17 cellular contexts compared by ENCODE assay signal in the genomic region with DNA sequence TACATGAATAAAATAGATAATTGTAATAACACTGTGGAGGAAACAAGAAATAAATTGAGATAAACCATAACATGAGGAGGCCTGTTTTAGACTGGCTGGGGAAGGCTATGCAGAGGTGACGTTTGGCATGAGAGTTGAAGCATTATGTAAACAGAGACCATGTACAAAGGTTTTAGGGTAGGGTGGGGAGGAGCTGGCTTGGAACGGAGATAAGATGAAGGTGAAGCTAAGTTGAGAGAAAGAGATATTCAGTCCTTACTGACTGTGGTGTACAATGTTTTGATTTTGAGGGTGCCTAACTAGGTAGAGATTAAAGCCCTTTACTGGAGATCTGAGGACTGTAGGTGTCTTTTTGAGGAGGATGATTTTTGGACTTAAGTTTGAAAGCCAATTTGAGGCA. TPM values are rescaled to one million over a fixed set of nuclear protein-coding genes. Genes with fewer than 3 reads are reported as not detected.
A peak's percentile ranks its signal among the peaks of the same experiment; 100 is the strongest.
DNase-seq lines count a peak whose midpoint lies in the region; ATAC-seq and TF ChIP-seq lines count a peak whose summit lies in the region.
"Had no signal": no experiment of that assay in that cellular context is flagged by ENCODE, and none has a peak within 500 bp of the region (broad histone marks: within the 10 kb centered on the region; RNA-seq: fewer than 3 reads in every experiment).

No MANE protein-coding gene starts in this region.

- peak; percentile 98 for ATAC-seq in left colon
- ATAC-seq in stimulated activated effector memory CD8-positive, alpha-beta T cell treated with anti-CD3 and anti-CD28 coated beads, Interleukin-12 subunit alpha, Interleukin-12 subunit beta, amount 100 ng/mL, for 72 hours, result no peak
- no peak for ATAC-seq in T-helper 17 cell
- ATAC-seq: GM23338, HCT116 had no signal

- H3K4me3 ChIP-seq in stomach, result no peak overlapping the region
- H3K4me3 ChIP-seq: GM23338 had no signal

- H3K9me3 ChIP-seq in stomach (no peaks in the 10 kb centered on the region), T-helper 17 cell (ENCODE audit: control insufficient read depth, low read length, poor library complexity, severe bottlenecking) (no peaks in the 10 kb centered on the region)

- intact Hi-C loops in left colon (cut with DNase I, micrococcal nuclease) (no loop called here), stomach (cut with DNase I; ENCODE audit: low total_unique reads) (no loop called here)

- no peak for TF ChIP-seq EP300 in stomach (IDR thresholded peaks at IDR 0.05)

- H3K36me3 Mint-ChIP-seq in activated naive CD4-positive, alpha-beta T cell treated with anti-CD3 and anti-CD28 coated beads, Interleukin-2, amount 50 U/mL, for 24 hours, result peaks cover 14% of the 10 kb centered on the region
- no peaks in the 10 kb centered on the region for H3K36me3 Mint-ChIP-seq in stimulated activated effector memory CD8-positive, alpha-beta T cell treated with anti-CD3 and anti-CD28 coated beads, Interleukin-12 subunit alpha, Interleukin-12 subunit beta, amount 100 ng/mL, for 72 hours
- H3K36me3 Mint-ChIP-seq in T-helper 17 cell (ENCODE audit: low read depth), result no peaks in the 10 kb centered on the region

- 36 to 51% (median 45%) methylated on average over 2 of the region's 2 CpGs for WGBS in stomach, 5 donors

- H3K27ac Mint-ChIP-seq in activated naive CD4-positive, alpha-beta T cell treated with anti-CD3 and anti-CD28 coated beads, Interleukin-2, amount 50 U/mL, for 24 hours, result no peak overlapping the region
- H3K27ac Mint-ChIP-seq in stimulated activated effector memory CD8-positive, alpha-beta T cell treated with anti-CD3 and anti-CD28 coated beads, Interleukin-12 subunit alpha, Interleukin-12 subunit beta, amount 100 ng/mL, for 72 hours, result peak overlapping the region; percentile 0
- H3K27ac Mint-ChIP-seq in T-helper 17 cell, result no peak overlapping the region
- H3K27ac Mint-ChIP-seq: B cell, GM23338 had no signal

- no peaks in the 10 kb centered on the region for H3K27me3 Mint-ChIP-seq in activated naive CD4-positive, alpha-beta T cell treated with anti-CD3 and anti-CD28 coated beads, Interleukin-2, amount 50 U/mL, for 24 hours
- H3K27me3 Mint-ChIP-seq in T-helper 17 cell, result no peaks in the 10 kb centered on the region
- H3K27me3 Mint-ChIP-seq: B cell had no signal

- H3K36me3 ChIP-seq in stomach, result no peaks in the 10 kb centered on the region

- no peak for DNase-seq in activated naive CD4-positive, alpha-beta T cell treated with Interleukin-2 at 50 U/mL for 16 hours
- no peak for DNase-seq in left colon
- peak; percentile 32 for DNase-seq in mucosa of gallbladder (ENCODE audit: low spot score)
- no peak for DNase-seq in stimulated activated effector memory CD8-positive, alpha-beta T cell treated with anti-CD3 and anti-CD28 coated beads, Interleukin-12 subunit alpha, Interleukin-12 subunit beta, amount 100 ng/mL, for 72 hours (ENCODE audit: low spot score in 2 of 2)
- no peak for DNase-seq in stimulated activated CD4-positive, alpha-beta T cell treated with anti-CD3 and anti-CD28 coated beads, Interleukin-1b, Interleukin-23, amount 100 ng/mL, for 48 hours
- no peak for DNase-seq in stomach
- DNase-seq in T-helper 17 cell, result no peak
- DNase-seq: 8988T, Calu3, GF-D8, KBM-7, NCI-H1694 treated with DMSO at 0.1 percent for 48 hours, Right ventricle myocardium superior had no signal

- peaks cover 90% of the 10 kb centered on the region for H3K4me1 Mint-ChIP-seq in activated naive CD4-positive, alpha-beta T cell treated with anti-CD3 and anti-CD28 coated beads, Interleukin-2, amount 50 U/mL, for 24 hours
- H3K4me1 Mint-ChIP-seq in stimulated activated effector memory CD8-positive, alpha-beta T cell treated with anti-CD3 and anti-CD28 coated beads, Interleukin-12 subunit alpha, Interleukin-12 subunit beta, amount 100 ng/mL, for 72 hours, result peaks cover 50% of the 10 kb centered on the region
- peaks cover 44% of the 10 kb centered on the region for H3K4me1 Mint-ChIP-seq in T-helper 17 cell

- H3K27me3 ChIP-seq in stomach, result no peaks in the 10 kb centered on the region

- no peak for TF ChIP-seq POLR2A in stomach (IDR thresholded peaks at IDR 0.05)

- H3K9me3 Mint-ChIP-seq in activated naive CD4-positive, alpha-beta T cell treated with anti-CD3 and anti-CD28 coated beads, Interleukin-2, amount 50 U/mL, for 24 hours, result no peaks in the 10 kb centered on the region
- H3K9me3 Mint-ChIP-seq in stimulated activated effector memory CD8-positive, alpha-beta T cell treated with anti-CD3 and anti-CD28 coated beads, Interleukin-12 subunit alpha, Interleukin-12 subunit beta, amount 100 ng/mL, for 72 hours, result no peaks in the 10 kb centered on the region
- H3K9me3 Mint-ChIP-seq: GM23338 had no signal

- peak overlapping the region in 1 of 5 donors; percentile 21 for H3K27ac ChIP-seq in stomach

- TF ChIP-seq CTCF in stomach (IDR thresholded peaks at IDR 0.05), result no peak

- peaks cover 3 to 75% (median 34%) of the 10 kb centered on the region in 4 donors for H3K4me1 ChIP-seq in stomach

- peak overlapping the region; percentile 38 for H3K4me3 Mint-ChIP-seq in activated naive CD4-positive, alpha-beta T cell treated with anti-CD3 and anti-CD28 coated beads, Interleukin-2, amount 50 U/mL, for 24 hours
- H3K4me3 Mint-ChIP-seq in stimulated activated effector memory CD8-positive, alpha-beta T cell treated with anti-CD3 and anti-CD28 coated beads, Interleukin-12 subunit alpha, Interleukin-12 subunit beta, amount 100 ng/mL, for 72 hours, result no peak overlapping the region
- no peak overlapping the region for H3K4me3 Mint-ChIP-seq in T-helper 17 cell
- H3K4me3 Mint-ChIP-seq: B cell, GM23338 had no signal

RNA-seq across cellular contexts. Expression of a gene that starts 17.8 kb away (rescaled TPM):
- 100 to 1,000 TPM in 1 of 2 donors, 10 to 100 TPM in 1; 89.5 to 106 TPM for total RNA-seq in left colon
- total RNA-seq in mucosa of gallbladder, result 105 TPM
- 100 to 1,000 TPM in 1 of 5 donors, 10 to 100 TPM in 4; 29.2 to 136 (median 50.1) TPM for total RNA-seq in stomach
- 1 to 10 TPM; 6.1 to 9.0 (median 6.6) TPM for polyA plus RNA-seq in stomach
- 10 to 100 TPM; 51.6 to 53.3 TPM for total RNA-seq in T-helper 17 cell
